1 cellular context compared by ENCODE assay signal in genomic region chr12:110403146-110403974, GRCh38.
TF ChIP-seq lines count a peak whose summit lies in the region.

ANAPC7 (minus strand) TSS chr12:110403708; CDS start chr12:110403627, 81 bp downstream.

TF ChIP-seq in HepG2, 621 proteins besides CTCF, POLR2A, EP300 and RAD21 (continued from another document and continues in another):
- TF ChIP-seq GRHL1 (CRISPR knock-in tag; conservative IDR thresholded peaks at IDR 0.05), result no peak
- 0 out of 2 replicates have a peak, but pooled peaks have one; percentile 5 for TF ChIP-seq JUN (CRISPR knock-in tag; IDR thresholded peaks at IDR 0.05)
- TF ChIP-seq TFDP1 (CRISPR knock-in tag; IDR thresholded peaks at IDR 0.05; ENCODE audit: borderline replicate concordance), result peak; percentile 89
- TF ChIP-seq ZNF510 (CRISPR knock-in tag; IDR thresholded peaks at IDR 0.05; ENCODE audit: low read depth), result peak; percentile 79; the same call in 1 of the 2 replicates
- TF ChIP-seq LCORL (IDR thresholded peaks at IDR 0.05), result no peak
- TF ChIP-seq LCORL (CRISPR knock-in tag; IDR thresholded peaks at IDR 0.05), result no peak
- TF ChIP-seq KDM5B (CRISPR knock-in tag; IDR thresholded peaks at IDR 0.05; ENCODE audit: borderline replicate concordance), result peak; percentile 66
- TF ChIP-seq GTF2F1 (IDR thresholded peaks at IDR 0.05; ENCODE audit: low read length), result no peak
- peak; percentile 85; the same call in 1 of the 2 replicates for TF ChIP-seq ZNF256 (CRISPR knock-in tag; conservative IDR thresholded peaks at IDR 0.05)
- peak; percentile 96 for TF ChIP-seq YY1 (IDR thresholded peaks at IDR 0.05; ENCODE audit: insufficient read depth, insufficient replicate concordance, low read depth, low read length)
- 0 out of 2 replicates have a peak, but pooled peaks have one; percentile 41 for TF ChIP-seq ISL2 (CRISPR knock-in tag; IDR thresholded peaks at IDR 0.05)
- no peak for TF ChIP-seq SMARCC2 (IDR thresholded peaks at IDR 0.05)
- TF ChIP-seq ZNF331 (CRISPR knock-in tag; IDR thresholded peaks at IDR 0.05), result peak; percentile 58; the same call in 1 of the 2 replicates
- TF ChIP-seq ZFP37 (CRISPR knock-in tag; IDR thresholded peaks at IDR 0.05; ENCODE audit: borderline replicate concordance), result no peak
- peak; percentile 20; the same call in 1 of the 2 replicates for TF ChIP-seq HDAC2 (CRISPR knock-in tag; IDR thresholded peaks at IDR 0.05)
- TF ChIP-seq HMGA1 (CRISPR knock-in tag; conservative IDR thresholded peaks at IDR 0.05), result no peak
- TF ChIP-seq GLMP (CRISPR knock-in tag; IDR thresholded peaks at IDR 0.05; ENCODE audit: borderline replicate concordance), result no peak
- TF ChIP-seq CAMTA2 (CRISPR knock-in tag; IDR thresholded peaks at IDR 0.05; ENCODE audit: borderline replicate concordance), result no peak
- no peak for TF ChIP-seq CENPBD1 (CRISPR knock-in tag; IDR thresholded peaks at IDR 0.05; ENCODE audit: borderline replicate concordance, low read depth)
- no peak for TF ChIP-seq BCL6 (CRISPR knock-in tag; IDR thresholded peaks at IDR 0.05)
- TF ChIP-seq BRCA1 (CRISPR knock-in tag; IDR thresholded peaks at IDR 0.05), result no peak
- TF ChIP-seq ZNF790 (CRISPR knock-in tag; IDR thresholded peaks at IDR 0.05; ENCODE audit: borderline replicate concordance), result no peak
- peak; percentile 43; the same call in 1 of the 2 replicates for TF ChIP-seq ZNF724P (CRISPR knock-in tag; IDR thresholded peaks at IDR 0.05; ENCODE audit: borderline replicate concordance)
- no peak for TF ChIP-seq DZIP1 (CRISPR knock-in tag; IDR thresholded peaks at IDR 0.05)
- TF ChIP-seq GATAD2A (CRISPR knock-in tag; IDR thresholded peaks at IDR 0.05), result peak; percentile 12; the same call in 1 of the 2 replicates
- no peak; the same call in none of the 2 replicates for TF ChIP-seq SOX5 (CRISPR knock-in tag; IDR thresholded peaks at IDR 0.05; ENCODE audit: borderline replicate concordance)
- TF ChIP-seq ZNF616 (CRISPR knock-in tag; IDR thresholded peaks at IDR 0.05; ENCODE audit: low read depth), result no peak; the same call in 1 of the 2 replicates
- TF ChIP-seq HOXD1 (CRISPR knock-in tag; IDR thresholded peaks at IDR 0.05), result peak; percentile 38; the same call in 1 of the 2 replicates
- 0 out of 2 replicates have a peak, but pooled peaks have one; percentile 52 for TF ChIP-seq FOXO4 (CRISPR knock-in tag; conservative IDR thresholded peaks at IDR 0.05)
- TF ChIP-seq MEF2D (CRISPR knock-in tag; IDR thresholded peaks at IDR 0.05), result peak; percentile 73; the same call in 1 of the 2 replicates
- TF ChIP-seq MED8 (CRISPR knock-in tag; IDR thresholded peaks at IDR 0.05; ENCODE audit: insufficient replicate concordance), result peak; percentile 16
- no peak for TF ChIP-seq HOXA7 (CRISPR knock-in tag; IDR thresholded peaks at IDR 0.05)
- no peak for TF ChIP-seq ATF7 (IDR thresholded peaks at IDR 0.05)
- no peak for TF ChIP-seq ATF7 (CRISPR knock-in tag; IDR thresholded peaks at IDR 0.05)
- TF ChIP-seq POLR2G (IDR thresholded peaks at IDR 0.05; ENCODE audit: low read depth, low read length), result peak; percentile 92
- peak; percentile 84 for TF ChIP-seq GATAD1 (CRISPR knock-in tag; IDR thresholded peaks at IDR 0.05)
- TF ChIP-seq TBL1XR1 (IDR thresholded peaks at IDR 0.05; ENCODE audit: borderline replicate concordance, low read length, partially characterized antibody), result peak; percentile 34
- TF ChIP-seq ZFP62 (CRISPR knock-in tag; IDR thresholded peaks at IDR 0.05), result no peak
- peak; percentile 38; the same call in 1 of the 2 replicates for TF ChIP-seq BHLHE40 (IDR thresholded peaks at IDR 0.05; ENCODE audit: low read length)
- TF ChIP-seq ZNF44 (CRISPR knock-in tag; IDR thresholded peaks at IDR 0.05), result no peak
- TF ChIP-seq ZNF138 (CRISPR knock-in tag; IDR thresholded peaks at IDR 0.05; ENCODE audit: low read depth), result peak; percentile 76; the same call in 1 of the 2 replicates
- peak; percentile 23; the same call in 1 of the 2 replicates for TF ChIP-seq FOXA3 (CRISPR knock-in tag; IDR thresholded peaks at IDR 0.05)
- no peak for TF ChIP-seq NCOR1 (IDR thresholded peaks at IDR 0.05; ENCODE audit: borderline replicate concordance, low read length)
- TF ChIP-seq ZNF142 (CRISPR knock-in tag; IDR thresholded peaks at IDR 0.05), result 0 out of 2 replicates have a peak, but pooled peaks have one; percentile 40
- no peak for TF ChIP-seq TCF12 (IDR thresholded peaks at IDR 0.05)
- no peak for TF ChIP-seq TCF12 (CRISPR knock-in tag; IDR thresholded peaks at IDR 0.05)
- no peak for TF ChIP-seq PBX3 (CRISPR knock-in tag; IDR thresholded peaks at IDR 0.05; ENCODE audit: borderline replicate concordance)
- TF ChIP-seq ZNF577 (CRISPR knock-in tag; IDR thresholded peaks at IDR 0.05; ENCODE audit: borderline replicate concordance, low read depth), result no peak
- TF ChIP-seq ZNF775 (CRISPR knock-in tag; IDR thresholded peaks at IDR 0.05; ENCODE audit: borderline replicate concordance), result no peak
- no peak for TF ChIP-seq ZMYM3 (CRISPR knock-in tag; IDR thresholded peaks at IDR 0.05)
- no peak for TF ChIP-seq PAWR (CRISPR knock-in tag; IDR thresholded peaks at IDR 0.05; ENCODE audit: borderline replicate concordance)
- 0 out of 2 replicates have a peak, but pooled peaks have one; percentile 59 for TF ChIP-seq ZBTB26 (CRISPR knock-in tag; IDR thresholded peaks at IDR 0.05; ENCODE audit: borderline replicate concordance)
- TF ChIP-seq ZNF335 (CRISPR knock-in tag; IDR thresholded peaks at IDR 0.05), result peak; percentile 100
- TF ChIP-seq ZNF12 (CRISPR knock-in tag; IDR thresholded peaks at IDR 0.05), result no peak
- TF ChIP-seq RFX1 (IDR thresholded peaks at IDR 0.05), result no peak
